9 cellular contexts compared by ENCODE assay signal in the genomic region with DNA sequence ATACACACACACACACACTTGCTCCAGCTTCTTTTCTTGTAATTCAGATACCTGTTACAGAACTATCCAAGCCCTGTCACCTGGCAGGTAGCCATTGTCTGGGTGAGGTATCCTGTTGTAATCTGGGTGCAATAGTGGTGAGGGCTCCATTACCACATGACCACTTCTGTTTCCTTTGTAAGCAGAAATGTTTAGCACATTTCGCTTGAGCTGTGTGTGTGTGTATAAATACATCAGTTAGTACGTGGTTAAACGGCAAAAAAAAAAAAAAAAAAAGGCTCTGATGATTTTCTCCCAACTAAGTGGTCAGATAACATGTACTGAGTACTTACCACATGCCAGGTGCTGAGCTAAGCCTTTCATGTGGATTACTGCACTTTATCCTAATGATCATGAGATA.
DNase-seq lines count a peak whose midpoint lies in the region; ATAC-seq and TF ChIP-seq lines count a peak whose summit lies in the region.
"Had no signal": no experiment of that assay in that cellular context is flagged by ENCODE, and none has a peak within 500 bp of the region (broad histone marks: within the 10 kb centered on the region; RNA-seq: fewer than 3 reads in every experiment).

No MANE protein-coding gene starts in this region.

- H3K27ac Mint-ChIP-seq in T-cell: peak overlapping the region; percentile 89 to 90

- peaks cover 68 to 77% (median 72%) of the 10 kb centered on the region in 3 donors for H3K4me1 Mint-ChIP-seq in T-cell

- CTCF ChIA-PET in T-cell (lab: Charles Lee): interaction anchor here (0.6 to 1.0 kb wide), 3 partner anchors 19 to 174 kb away, joined by 3 to 5 read pairs (median 3); no protein-coding TSS in a partner anchor

- no peaks in the 10 kb centered on the region for H3K36me3 ChIP-seq in brain microvascular endothelial cell (replicated peaks)
- H3K36me3 ChIP-seq: sigmoid colon had no signal

- H3K27me3 Mint-ChIP-seq in T-cell: no peaks in the 10 kb centered on the region

- no peak overlapping the region for H3K4me3 ChIP-seq in brain microvascular endothelial cell (ENCODE audit: low read depth, low read length)
- H3K4me3 ChIP-seq: sigmoid colon had no signal

- H3K27me3 ChIP-seq in brain microvascular endothelial cell (replicated peaks): no peaks in the 10 kb centered on the region
- H3K27me3 ChIP-seq: sigmoid colon had no signal

- no peak for TF ChIP-seq CTCF in brain microvascular endothelial cell (IDR thresholded peaks at IDR 0.05; ENCODE audit: low read depth, low read length, missing control alignments)

- no peaks in the 10 kb centered on the region for H3K36me3 Mint-ChIP-seq in T-cell

- ATAC-seq in GM19468 (IDR thresholded peaks at IDR 0.05; ENCODE audit: extremely low read depth, unreplicated experiment) (peak; percentile 27), T-cell (replicated peaks in 1 of 4) (peak; percentile 80 to 86 (median 82)), esophagus mucosa (peak; percentile 22), HG02610 (IDR thresholded peaks at IDR 0.05; ENCODE audit: unreplicated experiment) (no peak)

- DNase-seq in COLO668 (lab: John Stamatoyannopoulos, UW; ENCODE audit: unreplicated experiment) (peak; percentile 42), T-cell (peak in 33 of 34 experiments; percentile 33 to 81 (median 71)), LoVo (ENCODE audit: low spot score) (no peak), brain microvascular endothelial cell (no peak), NCI-H2227 (lab: John Stamatoyannopoulos, UW; ENCODE audit: unreplicated experiment) (no peak)
- DNase-seq: sigmoid colon had no signal

- peak overlapping the region; percentile 46 to 59 (median 53) for H3K4me3 Mint-ChIP-seq in T-cell

- H3K9me3 Mint-ChIP-seq in T-cell: peaks cover 0 to 3% (median 0%) of the 10 kb centered on the region in 3 donors

- in situ Hi-C loops in brain microvascular endothelial cell (cut with HindIII; ENCODE audit: low pct_ligation_motif_present, low sequenced_read_pairs): no loop called here

- POLR2A ChIA-PET in T-cell (lab: Charles Lee): interaction anchor here in 1 of 2 donors (0.6 to 0.7 kb wide), 2 partner anchors 11 to 13 kb away, joined by 3 to 7 read pairs; no protein-coding TSS in a partner anchor

- H3K27ac ChIP-seq in brain microvascular endothelial cell: no peak overlapping the region
- H3K27ac ChIP-seq: sigmoid colon had no signal

Comparison
In these comparisons a context has a peak if more than half of its experiments do, and no peak if none do; other contexts are left out.
1. DNase-seq: peak in COLO668 (single experiment) and T-cell (33 of 34); none in LoVo (single experiment), brain microvascular endothelial cell (single experiment) and NCI-H2227 (single experiment).